In genomic region chr14:60632257-60632656, GRCh38 we compare ENCODE assay signal across 14 cellular contexts. TPM values are rescaled to one million over a fixed set of nuclear protein-coding genes. Genes with fewer than 3 reads are reported as not detected.
DNase-seq lines count a peak whose midpoint lies in the region; ATAC-seq and TF ChIP-seq lines count a peak whose summit lies in the region.
"Had no signal": no experiment of that assay in that cellular context is flagged by ENCODE, and none has a peak within 500 bp of the region (broad histone marks: within the 10 kb centered on the region; RNA-seq: fewer than 3 reads in every experiment).

No MANE protein-coding gene starts in this region.

- no peaks in the 10 kb centered on the region for H3K79me2 ChIP-seq in Loucy (ENCODE audit: insufficient read depth, low read length)

- H3K4me3 Mint-ChIP-seq in CD8-positive, alpha-beta memory T cell = peak overlapping the region in 5 of 7 donors; percentile 44 to 66 (median 50)
- H3K4me3 Mint-ChIP-seq in Calu3 (ENCODE audit: low read depth, unreplicated experiment) = no peak overlapping the region

- TF ChIP-seq CTCF in Loucy (conservative IDR thresholded peaks at IDR 0.05; ENCODE audit: low read length) = no peak
- TF ChIP-seq CTCF in Calu3 (IDR thresholded peaks at IDR 0.05; ENCODE audit: unreplicated experiment) = no peak

- peaks cover 12% of the 10 kb centered on the region for H3K27me3 ChIP-seq in CD8-positive, alpha-beta memory T cell (ENCODE audit: insufficient read depth, low read length, poor library complexity, severe bottlenecking)
- no peaks in the 10 kb centered on the region for H3K27me3 ChIP-seq in Loucy (ENCODE audit: insufficient read depth, low read length, poor library complexity, severe bottlenecking)

- H3K9me3 Mint-ChIP-seq in CD8-positive, alpha-beta memory T cell = no peaks in the 10 kb centered on the region
- no peaks in the 10 kb centered on the region for H3K9me3 Mint-ChIP-seq in Calu3 (ENCODE audit: low read depth, unreplicated experiment)

- peak overlapping the region; percentile 66 for H3K9ac ChIP-seq in Loucy (ENCODE audit: low read depth, low read length, poor library complexity, severe bottlenecking)

- no TSS peak for BruUV-seq in Calu3 (replicated peaks; lab: Mats Ljungman, UMichigan)

- no peaks in the 10 kb centered on the region for H4K20me1 ChIP-seq in Loucy (ENCODE audit: insufficient read depth, low read length, poor library complexity, severe bottlenecking)

- H3K9me2 ChIP-seq in Loucy (replicated peaks; ENCODE audit: low read depth, low read length) = no peaks in the 10 kb centered on the region

- H3K27me3 Mint-ChIP-seq in CD8-positive, alpha-beta memory T cell = peaks cover 13 to 21% of the 10 kb centered on the region in 2 donors
- H3K27me3 Mint-ChIP-seq in Calu3 (ENCODE audit: unreplicated experiment) = no peaks in the 10 kb centered on the region

- no peak overlapping the region for H3K27ac ChIP-seq in CD8-positive, alpha-beta memory T cell (ENCODE audit: low read depth, low read length)
- H3K27ac ChIP-seq: C4-2B, PC-9 had no signal

- peaks cover 7% of the 10 kb centered on the region for H3K4me1 ChIP-seq in CD8-positive, alpha-beta memory T cell (ENCODE audit: insufficient read depth, low read length)
- H3K4me1 ChIP-seq in Loucy (ENCODE audit: insufficient read depth, low read length, poor library complexity, severe bottlenecking) = peaks cover 51% of the 10 kb centered on the region

- POLR2A ChIA-PET in CD8-positive, alpha-beta memory T cell (lab: Charles Lee) = no interaction called here

- no peaks in the 10 kb centered on the region for H3K36me3 ChIP-seq in CD8-positive, alpha-beta memory T cell (ENCODE audit: insufficient read depth, low read length)
- no peaks in the 10 kb centered on the region for H3K36me3 ChIP-seq in Loucy (ENCODE audit: insufficient read depth, low read length)

- no peak overlapping the region for H2AFZ ChIP-seq in Loucy (ENCODE audit: low read length)
- H2AFZ ChIP-seq: PC-9 had no signal

- peak overlapping the region in 2 of 8 donors; percentile 20 to 24 for H3K27ac Mint-ChIP-seq in CD8-positive, alpha-beta memory T cell
- H3K27ac Mint-ChIP-seq in Calu3 (ENCODE audit: unreplicated experiment) = no peak overlapping the region

- H3K9me3 ChIP-seq in CD8-positive, alpha-beta memory T cell (ENCODE audit: low read length) = no peaks in the 10 kb centered on the region
- no peaks in the 10 kb centered on the region for H3K9me3 ChIP-seq in Loucy (ENCODE audit: insufficient read depth, low read depth, low read length)

- no peak overlapping the region for H3K4me3 ChIP-seq in CD8-positive, alpha-beta memory T cell (ENCODE audit: low read length)
- H3K4me3 ChIP-seq in Loucy (ENCODE audit: low read length, poor library complexity, severe bottlenecking) = peak overlapping the region; percentile 70
- H3K4me3 ChIP-seq: PC-9 had no signal

- H3K4me2 ChIP-seq in Loucy (ENCODE audit: low read depth, low read length, poor library complexity, severe bottlenecking) = peak overlapping the region; percentile 95
- H3K4me2 ChIP-seq: PC-9 had no signal

- CTCF ChIA-PET in CD8-positive, alpha-beta memory T cell (lab: Charles Lee) = no interaction called here
- CTCF ChIA-PET in Calu3 (lab: Charles Lee) = no interaction called here

- H3F3A ChIP-seq in Loucy (ENCODE audit: low read depth) = peaks cover 3% of the 10 kb centered on the region; the same call in 1 of the 2 replicates

- in situ Hi-C loops in G401 (cut with HindIII; ENCODE audit: low sequenced_read_pairs) = no loop called here

- H3K36me3 Mint-ChIP-seq in CD8-positive, alpha-beta memory T cell = peaks cover 0 to 1% (median 0%) of the 10 kb centered on the region in 3 donors
- no peaks in the 10 kb centered on the region for H3K36me3 Mint-ChIP-seq in Calu3 (ENCODE audit: insufficient read depth, unreplicated experiment)

- ATAC-seq in GM19351 (IDR thresholded peaks at IDR 0.05; ENCODE audit: unreplicated experiment) = peak; percentile 86
- ATAC-seq in HG02885 (IDR thresholded peaks at IDR 0.05; ENCODE audit: poor library complexity, unreplicated experiment) = peak; percentile 89

- intact Hi-C loops in Calu3 (cut with micrococcal nuclease; ENCODE audit: unreplicated experiment) = no loop called here

- DNase-seq in CD8-positive, alpha-beta memory T cell = no peak
- no peak for DNase-seq in NCI-H1417 (lab: John Stamatoyannopoulos, UW)
- DNase-seq in NCI-H226 = no peak
- no peak for DNase-seq in Calu3
- no peak for DNase-seq in G401 (ENCODE audit: low spot score)
- DNase-seq: activated T-cell treated with anti-CD3 and anti-CD28 coated beads, Interleukin-2, amount 50 U/mL, for 48 hours; caudate nucleus; NCI-H1048; PC-9; posterior cingulate gyrus had no signal

- H3K4me1 Mint-ChIP-seq in CD8-positive, alpha-beta memory T cell = peaks cover 13 to 18% (median 15%) of the 10 kb centered on the region in 3 donors
- no peaks in the 10 kb centered on the region for H3K4me1 Mint-ChIP-seq in Calu3 (ENCODE audit: low read depth, unreplicated experiment)

RNA-seq across cellular contexts. Expression of gene SIX1, which starts 17.0 kb away (rescaled TPM):
- not detected for total RNA-seq in CD8-positive, alpha-beta memory T cell
- polyA plus RNA-seq in CD8-positive, alpha-beta memory T cell = not detected
- 4.6 and 6.7 TPM in 2 replicates for total RNA-seq in Calu3 (2022)
- total RNA-seq in G401 (2014; rRNA removed; shearing (Covaris generic)) = 0.31 and 0.58 TPM in 2 replicates
